ENCODE assay signal across 19 cellular contexts in genomic region chrX:28920141-28920540, GRCh38.
"Had no signal": no experiment of that assay in that cellular context is flagged by ENCODE, and none has a peak within 500 bp of the region (broad histone marks: within the 10 kb centered on the region; RNA-seq: fewer than 3 reads in every experiment).

No MANE protein-coding gene starts in this region.

- H3K4me2 ChIP-seq: hepatocyte, neural progenitor cell, smooth muscle cell had no signal

- H3K79me2 ChIP-seq: hepatocyte had no signal

- ATAC-seq: activated CD8-positive, alpha-beta T cell treated with anti-CD3 and anti-CD28 coated beads, Interleukin-2, amount 10 ng/mL, durations not matched to agents 7 days and 5 days; activated naive CD4-positive, alpha-beta T cell treated with anti-CD3 and anti-CD28 coated beads, Interleukin-2, amount 50 U/mL, for 72 hours; left lung; stimulated activated memory B cell treated with anti-CD40 and anti-IgM and Interleukin-4, amounts not matched to agents 10 μg/mL and 1 μg/mL and 100 μg/mL, for 72 hours had no signal

- H3K27ac ChIP-seq: hepatocyte, left lung, neural progenitor cell, sigmoid colon, VCaP had no signal

- H3K9me3 ChIP-seq: left lung, sigmoid colon had no signal

- H3K4me1 ChIP-seq: left lung, sigmoid colon had no signal

- H3K27me3 ChIP-seq: hepatocyte, neural progenitor cell, sigmoid colon had no signal

- DNase-seq: activated CD4-positive, alpha-beta T cell treated with anti-CD3 and anti-CD28 coated beads, Interleukin-2, amount 50 U/mL, for 1 hour; activated CD4-positive, CD25-positive, alpha-beta regulatory T cell treated with anti-CD3 and anti-CD28 coated beads, Interleukin-2, amount 50 U/mL, for 72 hours; activated CD8-positive, alpha-beta T cell treated with anti-CD3 and anti-CD28 coated beads, Interleukin-2, amount 10 ng/mL, durations not matched to agents 7 days and 5 days; aorta; effector memory CD4-positive, alpha-beta T cell; glutamatergic neuron; kidney glomerular epithelial cell; left lung; naive B cell; posterior cingulate gyrus; sigmoid colon; stimulated activated CD4-positive, alpha-beta T cell treated with anti-CD3 and anti-CD28 coated beads, Interleukin-15, amount 100 ng/mL, for 24 hours had no signal

- H3K36me3 ChIP-seq: left lung, neural progenitor cell, sigmoid colon had no signal

- H3K9ac ChIP-seq: neural progenitor cell had no signal

- H3K4me3 ChIP-seq: hepatocyte, left lung, lung, neural progenitor cell, sigmoid colon, smooth muscle cell had no signal

- H2AFZ ChIP-seq: hepatocyte, neural progenitor cell had no signal
